ENCODE assay signal across 23 cellular contexts in the genomic region with DNA sequence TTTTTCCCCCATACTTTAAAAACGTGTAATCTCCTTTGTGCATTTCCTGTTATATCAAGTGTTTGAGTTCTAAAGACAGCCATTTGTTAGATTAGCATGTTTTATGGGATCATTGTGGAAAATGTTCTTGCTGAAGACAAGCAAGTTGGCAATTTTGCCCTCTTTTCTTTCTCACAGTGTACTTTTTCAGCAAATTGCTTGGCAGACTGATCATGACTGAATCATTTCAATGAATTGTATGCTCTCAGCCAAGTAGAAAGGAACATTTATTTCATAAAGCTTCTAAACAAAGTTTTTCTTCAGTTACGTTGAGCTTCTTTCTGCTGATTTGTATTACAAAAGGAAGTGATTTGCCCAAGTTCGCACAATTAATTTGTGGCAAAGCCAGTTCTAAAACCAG. TPM values are rescaled to one million over a fixed set of nuclear protein-coding genes. Genes with fewer than 3 reads are reported as not detected.
DNase-seq lines count a peak whose midpoint lies in the region; ATAC-seq and TF ChIP-seq lines count a peak whose summit lies in the region.
"Had no signal": no experiment of that assay in that cellular context is flagged by ENCODE, and none has a peak within 500 bp of the region (broad histone marks: within the 10 kb centered on the region; RNA-seq: fewer than 3 reads in every experiment).

No MANE protein-coding gene starts in this region.

- no peak for TF ChIP-seq CTCF in cardiac fibroblast (IDR thresholded peaks at IDR 0.05; ENCODE audit: low read depth, low read length)
- no peak for TF ChIP-seq CTCF in fibroblast of the aortic adventitia (IDR thresholded peaks at IDR 0.05; ENCODE audit: insufficient read depth, low read length)

- no peak for ATAC-seq in HG03097 (IDR thresholded peaks at IDR 0.05; ENCODE audit: low FRiP score, unreplicated experiment)
- no peak for ATAC-seq in GM18511 (IDR thresholded peaks at IDR 0.05; ENCODE audit: unreplicated experiment)
- ATAC-seq in stimulated activated naive CD8-positive, alpha-beta T cell treated with anti-CD3 and anti-CD28 coated beads, Interleukin-15, Interleukin-2, amounts not matched to agents 100 U/mL and 50 U/mL, for 24 hours: no peak
- ATAC-seq: activated CD4-positive, alpha-beta T cell treated with anti-CD3 and anti-CD28 coated beads for 36 hours; activated T-cell treated with anti-CD3 and anti-CD28 coated beads, Interleukin-2, amount 50 U/mL, for 4 hours; T-helper 17 cell had no signal

- DNase-seq in Ammon's horn (ENCODE audit: low spot score): peak; percentile 35
- peak; percentile 35 to 36 for DNase-seq in cardiac fibroblast (ENCODE audit: low read depth in 2 of 2)
- peak; percentile 82 for DNase-seq in fibroblast of the aortic adventitia (ENCODE audit: low read depth)
- peak; percentile 13 for DNase-seq in putamen (ENCODE audit: low spot score)
- DNase-seq in activated T-cell treated with anti-CD3 and anti-CD28 coated beads, Interleukin-2, amount 50 U/mL, for 1 hour: no peak
- no peak for DNase-seq in stimulated activated naive CD8-positive, alpha-beta T cell treated with anti-CD3 and anti-CD28 coated beads, Interleukin-15, Interleukin-2, amounts not matched to agents 100 U/mL and 50 U/mL, for 24 hours
- DNase-seq: activated CD4-positive, alpha-beta T cell treated with anti-CD3 and anti-CD28 coated beads for 36 hours; activated CD8-positive, alpha-beta memory T cell treated with anti-CD3 and anti-CD28 coated beads for 24 hours; activated naive CD4-positive, alpha-beta T cell treated with Interleukin-2 at 50 U/mL for 16 hours; activated T-cell treated with anti-CD3 and anti-CD28 coated beads, Interleukin-2, amount 50 U/mL, for 4 hours; HCEC 1CT; NCI-H1092; NCI-H187 treated with DMSO at 0.1 percent for 48 hours; NCI-H2227 treated with DMSO at 0.1 percent for 48 hours; NCI-H774; nucleus accumbens; retina; stimulated activated CD4-positive, alpha-beta T cell treated with anti-CD3 and anti-CD28 coated beads, Interleukin-2, amount 100 ng/mL, for 24 hours; T-helper 17 cell had no signal

- H3K4me3 ChIP-seq in cardiac fibroblast (replicated peaks in 1 of 2; ENCODE audit: low read depth in 2 of 2, low read length in 2 of 2): no peak overlapping the region
- H3K4me3 ChIP-seq in fibroblast of the aortic adventitia (ENCODE audit: low read depth, low read length): no peak overlapping the region
- H3K4me3 ChIP-seq: SK-N-MC, smooth muscle cell had no signal

RNA-seq across cellular contexts. Expression of gene ATG7, which starts 51.6 kb away (rescaled TPM):
- total RNA-seq in fibroblast of the aortic adventitia (ENCODE audit: low replicate concordance): 97.9 and 142 TPM in 2 replicates

Comparison
In these comparisons a context has a peak if more than half of its experiments do, and no peak if none do; other contexts are left out.
1. DNase-seq: peak in Ammon's horn (single experiment), cardiac fibroblast (2 of 2), fibroblast of the aortic adventitia (single experiment) and putamen (single experiment); none in activated T-cell treated with anti-CD3 and anti-CD28 coated beads, Interleukin-2, amount 50 U/mL, for 1 hour (single experiment) and stimulated activated naive CD8-positive, alpha-beta T cell treated with anti-CD3 and anti-CD28 coated beads, Interleukin-15, Interleukin-2, amounts not matched to agents 100 U/mL and 50 U/mL, for 24 hours (single experiment).